ENCODE assay signal across 20 cellular contexts in genomic region chr17:82442643-82443464, GRCh38. TPM values are rescaled to one million over a fixed set of nuclear protein-coding genes. Genes with fewer than 3 reads are reported as not detected.
A peak's percentile ranks its signal among the peaks of the same experiment; 100 is the strongest.
DNase-seq lines count a peak whose midpoint lies in the region; ATAC-seq and TF ChIP-seq lines count a peak whose summit lies in the region.
"Had no signal": no experiment of that assay in that cellular context is flagged by ENCODE, and none has a peak within 500 bp of the region (broad histone marks: within the 10 kb centered on the region; RNA-seq: fewer than 3 reads in every experiment).

No MANE protein-coding gene starts in this region.

- H3K9me3 ChIP-seq in Caco-2, result no peaks in the 10 kb centered on the region
- H3K9me3 ChIP-seq in OCI-LY1 (ENCODE audit: low read length), result no peaks in the 10 kb centered on the region
- no peaks in the 10 kb centered on the region for H3K9me3 ChIP-seq in body of pancreas
- no peaks in the 10 kb centered on the region for H3K9me3 ChIP-seq in neutrophil
- H3K9me3 ChIP-seq in tibial artery, result no peaks in the 10 kb centered on the region
- H3K9me3 ChIP-seq: left lung, Peyer's patch, thoracic aorta had no signal

- H3K36me3 Mint-ChIP-seq in Caco-2 (ENCODE audit: insufficient read depth, unreplicated experiment), result peaks cover 51% of the 10 kb centered on the region

- intact Hi-C loops in Caco-2 (cut with micrococcal nuclease; ENCODE audit: unreplicated experiment) (no loop called here), body of pancreas (cut with DNase I) (no loop called here), tibial artery (cut with DNase I; ENCODE audit: low total_unique reads) (no loop called here)

- BruUV-seq in Caco-2 (replicated peaks; lab: Mats Ljungman, UMichigan), result TSS peak; percentile 60

- no peaks in the 10 kb centered on the region for H3K9me3 Mint-ChIP-seq in Caco-2 (ENCODE audit: unreplicated experiment)
- H3K9me3 Mint-ChIP-seq: GM23338; T-helper 2 cell treated with Interferon-gamma antibody and Interleukin-4, amounts not matched to agents 5 μg/mL and 100 μg/mL, for 36 hours had no signal

- TF ChIP-seq CTCF in Caco-2 (IDR thresholded peaks at IDR 0.05; ENCODE audit: insufficient read depth in 1 of 2, low read depth in 1 of 2, low read length in 1 of 2, severe bottlenecking in 1 of 2, unreplicated experiment in 1 of 2) (no peak), OCI-LY1 (IDR thresholded peaks at IDR 0.05; ENCODE audit: low read length) (no peak), body of pancreas (IDR thresholded peaks at IDR 0.05) (no peak), neutrophil (IDR thresholded peaks at IDR 0.05) (no peak), tibial artery (IDR thresholded peaks at IDR 0.05) (no peak)

- DNase-seq in Caco-2, result no peak
- no peak for DNase-seq in body of pancreas
- no peak for DNase-seq in activated CD4-positive, CD25-positive, alpha-beta regulatory T cell (lab: John Stamatoyannopoulos, UW)
- DNase-seq in tibial artery, result no peak
- DNase-seq: activated CD4-positive, alpha-beta T cell treated with anti-CD3 and anti-CD28 coated beads, Interleukin-2, amount 50 U/mL, for 48 hours; activated gamma-delta T cell treated with Interleukin-2 at 50 U/mL for 16 hours; central memory CD4-positive, alpha-beta T cell; NCI-H1105 treated with DMSO at 0.1 percent for 48 hours; NCI-H2081; NCI-H345; Peyer's patch had no signal

- POLR2A ChIA-PET in Caco-2 (lab: Charles Lee), result no interaction called here

- H3K4me2 ChIP-seq in OCI-LY1 (ENCODE audit: low read length), result no peak overlapping the region
- H3K4me2 ChIP-seq: GM23338 had no signal

- H3K36me3 ChIP-seq in Caco-2 (ENCODE audit: control insufficient read depth, insufficient read depth, low read length) (peaks cover 1% of the 10 kb centered on the region; the same call in 1 of the 2 replicates), OCI-LY1 (ENCODE audit: insufficient read depth, low read length) (peaks cover 71% of the 10 kb centered on the region), body of pancreas (replicated peaks in 1 of 2; ENCODE audit: insufficient read depth in 1 of 2, low read depth in 2 of 2) (no peaks in the 10 kb centered on the region), neutrophil (peaks cover 84% of the 10 kb centered on the region), tibial artery (peaks cover 0 to 72% (median 26%) of the 10 kb centered on the region in 3 donors)

- H3K4me3 Mint-ChIP-seq in Caco-2 (ENCODE audit: unreplicated experiment), result no peak overlapping the region
- H3K4me3 Mint-ChIP-seq: GM23338; T-helper 2 cell treated with Interferon-gamma antibody and Interleukin-4, amounts not matched to agents 5 μg/mL and 100 μg/mL, for 36 hours had no signal

- peaks cover 9% of the 10 kb centered on the region; the same call in 1 of the 2 replicates for H3F3A ChIP-seq in OCI-LY1 (ENCODE audit: insufficient read depth, low read length)

- peaks cover 4% of the 10 kb centered on the region; the same call in 1 of the 2 replicates for H3K79me2 ChIP-seq in OCI-LY1 (ENCODE audit: insufficient read depth, low read length)

- H3K4me1 Mint-ChIP-seq in Caco-2 (ENCODE audit: low read depth, unreplicated experiment), result no peaks in the 10 kb centered on the region

- no peaks in the 10 kb centered on the region for H4K20me1 ChIP-seq in OCI-LY1 (ENCODE audit: insufficient read depth, low read length)

- WGBS in body of pancreas, 2 donors, result 80 to 87% methylated on average over 6 to 28 of the region's 28 CpGs

- H3K27ac Mint-ChIP-seq in Caco-2 (ENCODE audit: unreplicated experiment), result peak overlapping the region; percentile 50
- H3K27ac Mint-ChIP-seq: GM23338; T-helper 2 cell treated with Interferon-gamma antibody and Interleukin-4, amounts not matched to agents 5 μg/mL and 100 μg/mL, for 36 hours had no signal

- no peak overlapping the region for H3K4me3 ChIP-seq in Caco-2 (ENCODE audit: low read depth, low read length)
- no peak overlapping the region for H3K4me3 ChIP-seq in OCI-LY1 (ENCODE audit: low read depth, low read length, poor library complexity, severe bottlenecking)
- H3K4me3 ChIP-seq in body of pancreas, result no peak overlapping the region
- H3K4me3 ChIP-seq in neutrophil (ENCODE audit: low read depth in 1 of 2, low read length in 1 of 2), result no peak overlapping the region
- H3K4me3 ChIP-seq in tibial artery, result no peak overlapping the region
- H3K4me3 ChIP-seq: GM23338, left lung, Peyer's patch, thoracic aorta had no signal

- H3K4me1 ChIP-seq in Caco-2, result no peaks in the 10 kb centered on the region
- H3K4me1 ChIP-seq in OCI-LY1 (ENCODE audit: insufficient read depth, low read length, severe bottlenecking), result peaks cover 56% of the 10 kb centered on the region
- peaks cover 50% of the 10 kb centered on the region for H3K4me1 ChIP-seq in body of pancreas
- peaks cover 32 to 34% of the 10 kb centered on the region in 2 experiments for H3K4me1 ChIP-seq in neutrophil (ENCODE audit: control insufficient read depth in 1 of 2, insufficient read depth in 1 of 2, low read depth in 1 of 2, low read length in 1 of 2)
- peaks cover 0 to 26% (median 9%) of the 10 kb centered on the region in 4 donors for H3K4me1 ChIP-seq in tibial artery

- no peaks in the 10 kb centered on the region for H3K9me2 ChIP-seq in OCI-LY1 (ENCODE audit: low read depth, low read length)

- no peaks in the 10 kb centered on the region for H3K27me3 Mint-ChIP-seq in Caco-2 (ENCODE audit: insufficient read depth, unreplicated experiment)

- H3K27ac ChIP-seq in OCI-LY1 (ENCODE audit: low read depth, low read length, poor library complexity, severe bottlenecking), result peak overlapping the region; percentile 82
- H3K27ac ChIP-seq in body of pancreas, result peak overlapping the region in 3 of 4 donors; percentile 16 to 40 (median 38)
- peak overlapping the region; percentile 92 for H3K27ac ChIP-seq in neutrophil
- H3K27ac ChIP-seq in tibial artery, result no peak overlapping the region
- H3K27ac ChIP-seq: epithelial cell of prostate, left lung, thoracic aorta, VCaP had no signal

- no peak for TF ChIP-seq POLR2A in body of pancreas (IDR thresholded peaks at IDR 0.05)

- H2AFZ ChIP-seq in OCI-LY1 (ENCODE audit: low read length), result no peak overlapping the region
- H2AFZ ChIP-seq: GM23338 had no signal

- CTCF ChIA-PET in Caco-2 (lab: Charles Lee), result no interaction called here

- no peak overlapping the region for H3K9ac ChIP-seq in OCI-LY1 (ENCODE audit: low read length)

- H3K27me3 ChIP-seq in Caco-2 (replicated peaks; ENCODE audit: control insufficient read depth, insufficient read depth, low read length) (no peaks in the 10 kb centered on the region), OCI-LY1 (ENCODE audit: insufficient read depth, low read length) (no peaks in the 10 kb centered on the region), body of pancreas (no peaks in the 10 kb centered on the region), neutrophil (no peaks in the 10 kb centered on the region), tibial artery (no peaks in the 10 kb centered on the region)
- H3K27me3 ChIP-seq: left lung, Peyer's patch had no signal

- ATAC-seq in body of pancreas (no peak), HG02642 (IDR thresholded peaks at IDR 0.05; ENCODE audit: poor library complexity, unreplicated experiment) (no peak)
- ATAC-seq: GM23338, left lung had no signal

RNA-seq across cellular contexts. Expression of gene CYBC1, which starts 7.7 kb away (rescaled TPM):
- total RNA-seq in Caco-2 (2022), result 99.6 and 99.9 TPM in 2 replicates
- 10 to 100 TPM; 53.1 to 68.2 TPM for total RNA-seq in body of pancreas

RNA-seq across cellular contexts. Expression of gene NARF, which starts 15.7 kb away (rescaled TPM):
- total RNA-seq in Caco-2 (2022), result 62.1 and 66.1 TPM in 2 replicates
- total RNA-seq in body of pancreas, result 10 to 100 TPM; 14.5 to 85.4 TPM

RNA-seq across cellular contexts. Expression of gene OGFOD3, which starts 24.5 kb away (rescaled TPM):
- total RNA-seq in Caco-2 (2022) (47.2 and 51.2 TPM in 2 replicates), body of pancreas (10 to 100 TPM; 16.8 to 40.0 TPM)

RNA-seq across cellular contexts. Expression of gene HEXD, which starts 24.7 kb away (rescaled TPM):
- total RNA-seq in Caco-2 (2022) (29.5 and 34.2 TPM in 2 replicates), body of pancreas (100 to 1,000 TPM in 1 of 2 donors, 10 to 100 TPM in 1; 54.7 to 188 TPM)

Comparison
In these comparisons a context has a peak if more than half of its experiments do, and no peak if none do; other contexts are left out.
1. H3K27ac ChIP-seq: peak in OCI-LY1 (single experiment), body of pancreas (3 of 4) and neutrophil (single experiment); none in tibial artery (0 of 2).